Comparison of ENCODE assay signal across 14 cellular contexts in the genomic region with DNA sequence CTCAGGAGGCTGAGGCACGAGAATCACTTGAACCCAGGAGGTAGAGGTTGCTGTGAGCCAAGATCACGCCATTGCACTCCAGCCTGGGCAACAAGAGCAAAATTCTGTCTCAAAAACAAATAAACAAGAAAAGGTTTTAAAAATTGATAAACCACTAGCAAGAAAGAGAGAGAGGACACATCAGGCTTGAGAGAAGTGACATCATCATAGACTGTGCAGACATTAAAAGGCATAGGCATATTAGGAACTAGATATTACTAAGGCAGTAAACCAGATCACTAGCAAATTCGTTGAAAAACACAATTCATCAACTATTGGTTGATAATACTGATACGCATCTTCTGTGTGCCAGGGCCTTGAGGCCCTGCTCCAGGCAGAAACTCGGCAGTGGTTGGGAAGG. TPM values are rescaled to one million over a fixed set of nuclear protein-coding genes. Genes with fewer than 3 reads are reported as not detected.
DNase-seq lines count a peak whose midpoint lies in the region; ATAC-seq and TF ChIP-seq lines count a peak whose summit lies in the region.
"Had no signal": no experiment of that assay in that cellular context is flagged by ENCODE, and none has a peak within 500 bp of the region (broad histone marks: within the 10 kb centered on the region; RNA-seq: fewer than 3 reads in every experiment).

No MANE protein-coding gene starts in this region.

- POLR2A ChIA-PET in activated CD4-positive, alpha-beta T cell treated with anti-CD3 and anti-CD28 coated beads for 36 hours (lab: Charles Lee) = interaction anchor here (0.5 kb wide), 1 partner anchor 19 kb away, joined by 3 read pairs; no protein-coding TSS in a partner anchor
- POLR2A ChIA-PET in RWPE1 (lab: Yijun Ruan, JAX; ENCODE audit: low non-redundant PET) = no interaction called here

- peaks cover 8% of the 10 kb centered on the region for H3K36me3 ChIP-seq in skeletal muscle satellite cell (ENCODE audit: insufficient read depth, low read length)

- no peaks in the 10 kb centered on the region for H3K27me3 ChIP-seq in skeletal muscle satellite cell (ENCODE audit: control insufficient read depth, insufficient read depth, low read length)

- H3K36me3 Mint-ChIP-seq in activated CD4-positive, alpha-beta T cell treated with anti-CD3 and anti-CD28 coated beads for 36 hours (ENCODE audit: low read depth) = peaks cover 7% of the 10 kb centered on the region
- H3K36me3 Mint-ChIP-seq in dendritic cell treated with granulocyte-macrophage colony-stimulating factor and Interleukin-4, amounts not matched to agents 40 ng/mL and 50 ng/mL, for 4 days (ENCODE audit: low read depth) = peaks cover 54% of the 10 kb centered on the region

- no peak overlapping the region for H3K27ac Mint-ChIP-seq in activated CD4-positive, alpha-beta T cell treated with anti-CD3 and anti-CD28 coated beads for 36 hours
- H3K27ac Mint-ChIP-seq in dendritic cell treated with granulocyte-macrophage colony-stimulating factor and Interleukin-4, amounts not matched to agents 40 ng/mL and 50 ng/mL, for 4 days = no peak overlapping the region

- ATAC-seq in activated CD4-positive, alpha-beta T cell treated with anti-CD3 and anti-CD28 coated beads for 36 hours = no peak

- H3K4me1 ChIP-seq in skeletal muscle satellite cell (ENCODE audit: control insufficient read depth, insufficient read depth, low read length) = peaks cover 11% of the 10 kb centered on the region

- no peak overlapping the region for H3K4me3 ChIP-seq in skeletal muscle satellite cell (ENCODE audit: low read length)
- H3K4me3 ChIP-seq: coronary artery had no signal

- H3K9me3 ChIP-seq in skeletal muscle satellite cell (replicated peaks; ENCODE audit: low read length) = no peaks in the 10 kb centered on the region

- H3K9me3 Mint-ChIP-seq in activated CD4-positive, alpha-beta T cell treated with anti-CD3 and anti-CD28 coated beads for 36 hours (ENCODE audit: low read depth) = no peaks in the 10 kb centered on the region
- no peaks in the 10 kb centered on the region for H3K9me3 Mint-ChIP-seq in dendritic cell treated with granulocyte-macrophage colony-stimulating factor and Interleukin-4, amounts not matched to agents 40 ng/mL and 50 ng/mL, for 4 days

- H3K27me3 Mint-ChIP-seq in activated CD4-positive, alpha-beta T cell treated with anti-CD3 and anti-CD28 coated beads for 36 hours = peaks cover 10% of the 10 kb centered on the region
- peaks cover 20% of the 10 kb centered on the region for H3K27me3 Mint-ChIP-seq in dendritic cell treated with granulocyte-macrophage colony-stimulating factor and Interleukin-4, amounts not matched to agents 40 ng/mL and 50 ng/mL, for 4 days

- no peak overlapping the region for H3K9ac ChIP-seq in skeletal muscle satellite cell (ENCODE audit: low read depth, low read length)

- DNase-seq in activated CD4-positive, alpha-beta T cell treated with anti-CD3 and anti-CD28 coated beads for 36 hours = no peak
- no peak for DNase-seq in activated CD4-positive, alpha-beta T cell treated with anti-CD3 and anti-CD28 coated beads for 48 hours
- no peak for DNase-seq in RWPE1 (ENCODE audit: low spot score)
- DNase-seq in NK-92 (lab: John Stamatoyannopoulos, UW; ENCODE audit: unreplicated experiment) = no peak
- DNase-seq in C1 segment of cervical spinal cord (lab: John Stamatoyannopoulos, UW) = no peak
- DNase-seq in effector CD8-positive, alpha-beta T cell (lab: John Stamatoyannopoulos, UW) = no peak
- DNase-seq: activated CD4-positive, alpha-beta T cell treated with anti-CD3 and anti-CD28 coated beads for 1 hour; DMS 273 treated with DMSO at 0.1 percent for 48 hours; NCI-H1092 treated with DMSO at 0.1 percent for 48 hours; NCI-H345; OCI-M1 had no signal

- H3K4me2 ChIP-seq in skeletal muscle satellite cell (ENCODE audit: low read length) = peak overlapping the region; percentile 40

- H3K4me1 Mint-ChIP-seq in activated CD4-positive, alpha-beta T cell treated with anti-CD3 and anti-CD28 coated beads for 36 hours = peaks cover 16% of the 10 kb centered on the region
- H3K4me1 Mint-ChIP-seq in dendritic cell treated with granulocyte-macrophage colony-stimulating factor and Interleukin-4, amounts not matched to agents 40 ng/mL and 50 ng/mL, for 4 days (ENCODE audit: low read depth) = peaks cover 31% of the 10 kb centered on the region

- peak overlapping the region; percentile 68; the same call in 1 of the 2 replicates for H3K27ac ChIP-seq in RWPE1
- H3K27ac ChIP-seq: coronary artery had no signal

- intact Hi-C loops in activated CD4-positive, alpha-beta T cell treated with anti-CD3 and anti-CD28 coated beads for 36 hours (cut with DNase I, micrococcal nuclease) = no loop called here
- intact Hi-C loops in dendritic cell treated with granulocyte-macrophage colony-stimulating factor and Interleukin-4, amounts not matched to agents 40 ng/mL and 50 ng/mL, for 4 days (cut with micrococcal nuclease) = loop anchor here (10.0 kb wide), 1 partner anchor 59 kb away; a partner anchor contains a TSS

- no peak for TF ChIP-seq CTCF in RWPE1 (conservative IDR thresholded peaks at IDR 0.05; ENCODE audit: low read depth)

- CTCF ChIA-PET in activated CD4-positive, alpha-beta T cell treated with anti-CD3 and anti-CD28 coated beads for 36 hours (lab: Charles Lee) = no interaction called here
- CTCF ChIA-PET in RWPE1 (lab: Yijun Ruan, JAX) = no interaction called here

- peak overlapping the region; percentile 87 for H3K4me3 Mint-ChIP-seq in activated CD4-positive, alpha-beta T cell treated with anti-CD3 and anti-CD28 coated beads for 36 hours
- peak overlapping the region; percentile 94 for H3K4me3 Mint-ChIP-seq in dendritic cell treated with granulocyte-macrophage colony-stimulating factor and Interleukin-4, amounts not matched to agents 40 ng/mL and 50 ng/mL, for 4 days

RNA-seq across cellular contexts. Expression of a gene that starts 7.7 kb away (rescaled TPM):
- 1 to 10 TPM; 2.9 to 4.7 TPM for total RNA-seq in activated CD4-positive, alpha-beta T cell treated with anti-CD3 and anti-CD28 coated beads for 36 hours
- 10.5 and 13.9 TPM in 2 replicates for total RNA-seq in skeletal muscle satellite cell (2012; rRNA removed)

RNA-seq across cellular contexts. Expression of a gene that starts 17.0 kb away (rescaled TPM):
- 1 to 10 TPM; 1.1 to 1.5 TPM for total RNA-seq in activated CD4-positive, alpha-beta T cell treated with anti-CD3 and anti-CD28 coated beads for 36 hours
- 0.22 and 0.51 TPM in 2 replicates for total RNA-seq in skeletal muscle satellite cell (2012; rRNA removed)

RNA-seq across cellular contexts. Expression of a gene that starts 18.8 kb away (rescaled TPM):
- 1 to 10 TPM; 3.1 to 3.8 TPM for total RNA-seq in activated CD4-positive, alpha-beta T cell treated with anti-CD3 and anti-CD28 coated beads for 36 hours
- 2.8 and 3.3 TPM in 2 replicates for total RNA-seq in skeletal muscle satellite cell (2012; rRNA removed)

RNA-seq across cellular contexts. Expression of a gene that starts 35.3 kb away (rescaled TPM):
- 1 to 10 TPM; 2.0 to 2.5 TPM for total RNA-seq in activated CD4-positive, alpha-beta T cell treated with anti-CD3 and anti-CD28 coated beads for 36 hours
- 3.0 and 3.5 TPM in 2 replicates for total RNA-seq in skeletal muscle satellite cell (2012; rRNA removed)

RNA-seq across cellular contexts. Expression of a gene that starts 40.4 kb away (rescaled TPM):
- 10 to 100 TPM; 38.6 to 53.6 TPM for total RNA-seq in activated CD4-positive, alpha-beta T cell treated with anti-CD3 and anti-CD28 coated beads for 36 hours
- total RNA-seq in skeletal muscle satellite cell (2012; rRNA removed) = 34.2 and 36.5 TPM in 2 replicates
